ENCODE assay signal across 16 cellular contexts in the genomic region with DNA sequence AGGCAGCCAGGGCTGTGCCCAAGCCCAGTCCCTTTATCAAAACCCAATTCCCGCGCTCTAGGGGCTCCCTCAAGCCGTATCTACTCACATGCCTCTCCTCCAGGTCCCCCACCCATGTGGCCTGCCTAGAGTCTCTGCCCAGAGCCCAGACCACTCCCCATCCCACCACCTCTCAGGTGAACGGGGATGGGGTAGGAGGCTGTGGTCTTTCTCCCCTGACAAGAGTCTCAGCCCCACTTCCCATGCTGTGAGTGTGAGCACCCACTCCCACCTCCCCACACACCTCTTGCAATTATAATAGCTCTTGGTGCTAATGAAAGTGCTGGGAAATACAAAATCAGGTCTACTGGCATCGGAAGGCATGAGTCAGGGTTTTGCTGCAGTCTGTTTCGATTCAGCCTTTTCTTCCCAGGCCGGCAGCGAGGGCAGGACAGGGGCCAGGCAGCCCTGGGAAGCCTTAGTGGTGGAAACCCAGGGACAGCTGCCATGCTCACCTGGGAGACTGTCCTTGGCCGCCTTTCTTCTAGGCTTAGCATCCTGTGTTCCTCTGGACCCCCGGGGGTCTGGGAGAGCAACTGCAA. TPM values are rescaled to one million over a fixed set of nuclear protein-coding genes. Genes with fewer than 3 reads are reported as not detected.
DNase-seq lines count a peak whose midpoint lies in the region; ATAC-seq and TF ChIP-seq lines count a peak whose summit lies in the region.
"Had no signal": no experiment of that assay in that cellular context is flagged by ENCODE, and none has a peak within 500 bp of the region (broad histone marks: within the 10 kb centered on the region; RNA-seq: fewer than 3 reads in every experiment).

No MANE protein-coding gene starts in this region.

- H2BK5ac ChIP-seq in neuronal stem cell (ENCODE audit: low read length): no peak overlapping the region
- no peak overlapping the region for H2BK5ac ChIP-seq in mesenchymal stem cell (ENCODE audit: low read depth, low read length, poor library complexity, severe bottlenecking)

- H2BK120ac ChIP-seq in neuronal stem cell (ENCODE audit: low read depth, low read length) (no peak overlapping the region), mesenchymal stem cell (ENCODE audit: low read depth, low read length) (no peak overlapping the region)

- DNase-seq in MG63: peak; percentile 42
- DNase-seq in cerebellar cortex (ENCODE audit: low spot score): peak; percentile 20
- no peak for DNase-seq in neuronal stem cell (ENCODE audit: low spot score)
- no peak for DNase-seq in gastrocnemius medialis
- DNase-seq in activated gamma-delta T cell treated with Interleukin-2 at 50 U/mL for 16 hours: no peak
- DNase-seq in T1000 (lab: John Stamatoyannopoulos, UW): no peak
- DNase-seq in DMS153 (lab: John Stamatoyannopoulos, UW): no peak
- DNase-seq in mesenchymal stem cell: no peak
- DNase-seq: ACHN; CD4-positive, CD25-positive, alpha-beta regulatory T cell; NCI-H1092; NCI-H187; NCI-H446; NCI-H748 treated with DMSO at 0.1 percent for 48 hours; PC-3 had no signal

- H2BK12ac ChIP-seq in neuronal stem cell (ENCODE audit: low read length) (no peak overlapping the region), mesenchymal stem cell (ENCODE audit: low read length in 2 of 2) (no peak overlapping the region)

- H3K9ac ChIP-seq in neuronal stem cell (ENCODE audit: low read depth, low read length, poor library complexity): no peak overlapping the region
- H3K9ac ChIP-seq in mesenchymal stem cell (ENCODE audit: low read length): no peak overlapping the region

- H3K27me3 ChIP-seq in MG63 (no peaks in the 10 kb centered on the region), neuronal stem cell (ENCODE audit: control insufficient read depth in 3 of 3, insufficient read depth in 3 of 3, low read depth in 1 of 3, low read length in 3 of 3) (peaks cover 0 to 53% (median 0%) of the 10 kb centered on the region in 3 experiments), gastrocnemius medialis (no peaks in the 10 kb centered on the region), mesenchymal stem cell (ENCODE audit: control insufficient read depth in 1 of 2, insufficient read depth in 1 of 2, low read length in 2 of 2) (peaks cover 41 to 53% of the 10 kb centered on the region in 2 experiments)

- intact Hi-C loops in gastrocnemius medialis (cut with DNase I; ENCODE audit: low total_unique reads): no loop called here

- H3K9me3 ChIP-seq in MG63 (no peaks in the 10 kb centered on the region), neuronal stem cell (replicated peaks in 1 of 2; ENCODE audit: control insufficient read depth in 2 of 2, insufficient read depth in 1 of 2, low read depth in 1 of 2, low read length in 2 of 2) (no peaks in the 10 kb centered on the region), gastrocnemius medialis (no peaks in the 10 kb centered on the region), mesenchymal stem cell (ENCODE audit: control insufficient read depth, low read length) (no peaks in the 10 kb centered on the region)

- no peaks in the 10 kb centered on the region for H3K36me3 ChIP-seq in MG63
- H3K36me3 ChIP-seq in neuronal stem cell (replicated peaks in 1 of 2; ENCODE audit: control insufficient read depth in 2 of 2, insufficient read depth in 2 of 2, low read length in 2 of 2): no peaks in the 10 kb centered on the region
- H3K36me3 ChIP-seq in gastrocnemius medialis: no peaks in the 10 kb centered on the region
- H3K36me3 ChIP-seq in mesenchymal stem cell (ENCODE audit: control insufficient read depth in 1 of 2, insufficient read depth in 2 of 2, low read depth in 1 of 2, low read length in 2 of 2): no peaks in the 10 kb centered on the region

- no peak for TF ChIP-seq POLR2A in gastrocnemius medialis (IDR thresholded peaks at IDR 0.05)

- no peak overlapping the region for H4K91ac ChIP-seq in neuronal stem cell (ENCODE audit: low read depth, low read length, poor library complexity)
- no peak overlapping the region for H4K91ac ChIP-seq in mesenchymal stem cell (ENCODE audit: low read length)

- H3K27ac ChIP-seq in neuronal stem cell (replicated peaks; ENCODE audit: low read length) (no peak overlapping the region), gastrocnemius medialis (peak overlapping the region in 2 of 4 donors; percentile 33 to 69), mesenchymal stem cell (ENCODE audit: low read length, poor library complexity, severe bottlenecking) (no peak overlapping the region)

- H3K4ac ChIP-seq in neuronal stem cell (ENCODE audit: low read length) (no peak overlapping the region), mesenchymal stem cell (ENCODE audit: low read depth in 1 of 2, low read length in 2 of 2) (no peak overlapping the region)

- H2BK15ac ChIP-seq in neuronal stem cell (ENCODE audit: low read length) (no peak overlapping the region), mesenchymal stem cell (ENCODE audit: low read depth, poor library complexity, severe bottlenecking) (no peak overlapping the region)

- no peak overlapping the region for H3K4me2 ChIP-seq in neuronal stem cell (ENCODE audit: insufficient read depth, low read length, poor library complexity, severe bottlenecking)
- no peak overlapping the region for H3K4me2 ChIP-seq in mesenchymal stem cell (ENCODE audit: low read length, poor library complexity, severe bottlenecking)
- H3K4me2 ChIP-seq: GM23338 had no signal

- in situ Hi-C loops in gastrocnemius medialis (cut with MboI; ENCODE audit: low sequenced_read_pairs in 4 of 4): loop anchor here in 1 of 4 donors (25.0 kb wide), 1 partner anchor 623 kb away; no protein-coding TSS in a partner anchor

- H3K79me1 ChIP-seq in neuronal stem cell (ENCODE audit: low read depth, low read length) (no peaks in the 10 kb centered on the region), mesenchymal stem cell (replicated peaks; ENCODE audit: low read length, poor library complexity, severe bottlenecking) (no peaks in the 10 kb centered on the region)

- H2AFZ ChIP-seq in neuronal stem cell (ENCODE audit: low read length) (no peak overlapping the region), mesenchymal stem cell (ENCODE audit: low read depth, low read length) (no peak overlapping the region)
- H2AFZ ChIP-seq: GM23338 had no signal

- H3K4me3 ChIP-seq in MG63 (no peak overlapping the region), neuronal stem cell (ENCODE audit: low read length in 2 of 2) (no peak overlapping the region), gastrocnemius medialis (no peak overlapping the region), mesenchymal stem cell (ENCODE audit: insufficient read depth in 1 of 2, low read depth in 1 of 2, low read length in 2 of 2) (no peak overlapping the region)
- H3K4me3 ChIP-seq: GM23338 had no signal

- H3K14ac ChIP-seq in neuronal stem cell (ENCODE audit: low read length): no peak overlapping the region
- H3K14ac ChIP-seq in mesenchymal stem cell (ENCODE audit: low read length in 2 of 2): no peak overlapping the region

- H2AK5ac ChIP-seq in neuronal stem cell (ENCODE audit: low read depth, low read length) (peak overlapping the region; percentile 63), mesenchymal stem cell (ENCODE audit: low read length, severe bottlenecking) (no peak overlapping the region)

- peaks cover 0 to 17% of the 10 kb centered on the region in 2 donors for H3K4me1 ChIP-seq in neuronal stem cell (ENCODE audit: control insufficient read depth in 2 of 2, insufficient read depth in 1 of 2, low read depth in 1 of 2, low read length in 2 of 2)
- H3K4me1 ChIP-seq in gastrocnemius medialis: peaks cover 8 to 20% of the 10 kb centered on the region in 2 donors
- no peaks in the 10 kb centered on the region for H3K4me1 ChIP-seq in mesenchymal stem cell (ENCODE audit: control insufficient read depth, insufficient read depth, low read depth, low read length)

- no peak overlapping the region for H3K18ac ChIP-seq in neuronal stem cell (ENCODE audit: low read length)
- H3K18ac ChIP-seq in mesenchymal stem cell (ENCODE audit: low read depth in 1 of 2, low read length in 2 of 2): no peak overlapping the region

- no CpG with 5 or more reads among the region's 10 CpGs for WGBS in neuronal stem cell (ENCODE audit: extremely low coverage in 2 of 2, insufficient read length in 2 of 2, insufficient replicate concordance in 1 of 2), 2 donors
- WGBS in mesenchymal stem cell: 84% methylated on average over 10 of the region's 10 CpGs

- H3K23ac ChIP-seq in neuronal stem cell (ENCODE audit: low read depth, low read length, poor library complexity) (peak overlapping the region; percentile 17), mesenchymal stem cell (ENCODE audit: low read length in 2 of 2) (no peak overlapping the region)

- no peak for TF ChIP-seq CTCF in gastrocnemius medialis (IDR thresholded peaks at IDR 0.05 in 4 of 5, conservative IDR thresholded peaks at IDR 0.05 in 1 of 5)

- ATAC-seq in gastrocnemius medialis: peak; percentile 5 to 11
- ATAC-seq: GM23338, PC-3 had no signal

- H4K8ac ChIP-seq in neuronal stem cell (ENCODE audit: low read depth, low read length): no peak overlapping the region
- no peak overlapping the region for H4K8ac ChIP-seq in mesenchymal stem cell (ENCODE audit: low read length)

RNA-seq across cellular contexts. Expression of a gene that starts 16.7 kb away (rescaled TPM):
- total RNA-seq in MG63 (2014; rRNA removed; shearing (Covaris generic); ENCODE audit: low replicate concordance): not detected in 2 replicates
- polyA plus RNA-seq in neuronal stem cell (2013, experiment 1 of 2): not detected
- polyA plus RNA-seq in neuronal stem cell (2013, experiment 2 of 2): not detected
- 1 to 10 TPM in 1 of 4 donors, not detected in 3; 1.1 TPM for total RNA-seq in gastrocnemius medialis
- not detected for polyA plus RNA-seq in mesenchymal stem cell (2013, experiment 1 of 2)
- not detected for polyA plus RNA-seq in mesenchymal stem cell (2013, experiment 2 of 2)
- total RNA-seq: CD4-positive, CD25-positive, alpha-beta regulatory T cell had no signal
- polyA plus RNA-seq: CD4-positive, CD25-positive, alpha-beta regulatory T cell had no signal

RNA-seq across cellular contexts. Expression of a gene that starts 26.6 kb away (rescaled TPM):
- not detected in 2 replicates for total RNA-seq in MG63 (2014; rRNA removed; shearing (Covaris generic); ENCODE audit: low replicate concordance)
- polyA plus RNA-seq in neuronal stem cell (2013, experiment 1 of 2): not detected
- not detected for polyA plus RNA-seq in neuronal stem cell (2013, experiment 2 of 2)
- not detected for total RNA-seq in gastrocnemius medialis
- polyA plus RNA-seq in mesenchymal stem cell (2013, experiment 1 of 2): not detected
- not detected for polyA plus RNA-seq in mesenchymal stem cell (2013, experiment 2 of 2)
- total RNA-seq: GM23338, PC-3 had no signal
- polyA plus RNA-seq: GM23338 had no signal

Comparison
In these comparisons a context has a peak if more than half of its experiments do, and no peak if none do; other contexts are left out.
1. DNase-seq: peak in MG63 (single experiment) and cerebellar cortex (single experiment); none in neuronal stem cell (single experiment), gastrocnemius medialis (0 of 2), activated gamma-delta T cell treated with Interleukin-2 at 50 U/mL for 16 hours (single experiment), T1000 (single experiment), DMS153 (single experiment) and mesenchymal stem cell (single experiment).